In genomic region chr19:9498183-9498902, GRCh38 we compare ENCODE assay signal across 11 cellular contexts. TPM values are rescaled to one million over a fixed set of nuclear protein-coding genes. Genes with fewer than 3 reads are reported as not detected.
DNase-seq lines count a peak whose midpoint lies in the region; ATAC-seq and TF ChIP-seq lines count a peak whose summit lies in the region.
"Had no signal": no experiment of that assay in that cellular context is flagged by ENCODE, and none has a peak within 500 bp of the region (broad histone marks: within the 10 kb centered on the region; RNA-seq: fewer than 3 reads in every experiment).

Gene ZNF560 (minus strand): TSS chr19:9498616. CDS start chr19:9475313, 23,303 bp downstream.

- H3K9me3 ChIP-seq in breast epithelium (peaks cover 55 to 93% of the 10 kb centered on the region in 2 donors), OCI-LY7 (ENCODE audit: low read length) (peaks cover 7% of the 10 kb centered on the region; the same call in 1 of the 2 replicates)

- no peaks in the 10 kb centered on the region for H3K79me2 ChIP-seq in OCI-LY7 (ENCODE audit: insufficient read depth, low read depth, low read length)

- H3K4me1 ChIP-seq in breast epithelium (no peaks in the 10 kb centered on the region), OCI-LY7 (ENCODE audit: insufficient read depth, low read length, poor library complexity, severe bottlenecking) (no peaks in the 10 kb centered on the region)

- no peaks in the 10 kb centered on the region for H3K36me3 ChIP-seq in breast epithelium
- no peaks in the 10 kb centered on the region for H3K36me3 ChIP-seq in OCI-LY7 (ENCODE audit: insufficient read depth, low read length)

- no peak within 1 kb of the TSS for H3K27ac Mint-ChIP-seq in MCF 10A (ENCODE audit: low read depth, unreplicated experiment)
- H3K27ac Mint-ChIP-seq in stimulated activated naive CD8-positive, alpha-beta T cell treated with anti-CD3 and anti-CD28 coated beads, Interleukin-15, Interleukin-2, amounts not matched to agents 100 ng/mL and 50 ng/mL, for 24 hours = no peak within 1 kb of the TSS
- H3K27ac Mint-ChIP-seq in T-cell = no peak within 1 kb of the TSS

- H3K27me3 Mint-ChIP-seq in MCF 10A (ENCODE audit: insufficient read depth, unreplicated experiment) = no peaks in the 10 kb centered on the region
- H3K27me3 Mint-ChIP-seq in stimulated activated naive CD8-positive, alpha-beta T cell treated with anti-CD3 and anti-CD28 coated beads, Interleukin-15, Interleukin-2, amounts not matched to agents 100 ng/mL and 50 ng/mL, for 24 hours = peaks cover 12% of the 10 kb centered on the region
- H3K27me3 Mint-ChIP-seq in T-cell = peaks cover 2 to 3% of the 10 kb centered on the region in 2 donors

- DNase-seq in MCF 10A (ENCODE audit: unreplicated experiment) (no peak), breast epithelium (ENCODE audit: low spot score in 2 of 2) (no peak), SK-N-DZ (ENCODE audit: low spot score) (peak; percentile 83), fibroblast of gingiva (ENCODE audit: low read depth) (peak; percentile 30), NCI-H1436 treated with DMSO at 0.1 percent for 48 hours (lab: John Stamatoyannopoulos, UW) (no peak), OCI-LY7 (ENCODE audit: low spot score) (no peak), T-cell (no peak)
- DNase-seq: dermis blood vessel endothelial cell, midbrain had no signal

- H3K9me3 Mint-ChIP-seq in MCF 10A (ENCODE audit: unreplicated experiment) (peaks cover 19% of the 10 kb centered on the region), T-cell (peaks cover 10 to 45% (median 16%) of the 10 kb centered on the region in 3 donors)
- peaks cover 15% of the 10 kb centered on the region for H3K9me3 Mint-ChIP-seq in stimulated activated naive CD8-positive, alpha-beta T cell treated with anti-CD3 and anti-CD28 coated beads, Interleukin-15, Interleukin-2, amounts not matched to agents 100 ng/mL and 50 ng/mL, for 24 hours

- H2AFZ ChIP-seq in OCI-LY7 (ENCODE audit: low read length) = no peak within 1 kb of the TSS

- H3K36me3 Mint-ChIP-seq in MCF 10A (ENCODE audit: insufficient read depth, unreplicated experiment) (no peaks in the 10 kb centered on the region), T-cell (peaks cover 3% of the 10 kb centered on the region)
- peaks cover 26% of the 10 kb centered on the region for H3K36me3 Mint-ChIP-seq in stimulated activated naive CD8-positive, alpha-beta T cell treated with anti-CD3 and anti-CD28 coated beads, Interleukin-15, Interleukin-2, amounts not matched to agents 100 ng/mL and 50 ng/mL, for 24 hours (ENCODE audit: low read depth)

- TF ChIP-seq CTCF in MCF 10A (IDR thresholded peaks at IDR 0.05; ENCODE audit: unreplicated experiment) (peak; percentile 17), breast epithelium (IDR thresholded peaks at IDR 0.05) (no peak), OCI-LY7 (conservative IDR thresholded peaks at IDR 0.05; ENCODE audit: low read length) (no peak)

- H3K4me1 Mint-ChIP-seq in MCF 10A (ENCODE audit: insufficient read depth, unreplicated experiment) (no peaks in the 10 kb centered on the region), T-cell (peaks cover 0 to 6% (median 6%) of the 10 kb centered on the region in 3 donors)
- H3K4me1 Mint-ChIP-seq in stimulated activated naive CD8-positive, alpha-beta T cell treated with anti-CD3 and anti-CD28 coated beads, Interleukin-15, Interleukin-2, amounts not matched to agents 100 ng/mL and 50 ng/mL, for 24 hours (ENCODE audit: low read depth) = peaks cover 13% of the 10 kb centered on the region

- BruUV-seq in MCF 10A (replicated peaks; lab: Mats Ljungman, UMichigan) (no TSS peak), OCI-LY7 (replicated peaks; lab: Mats Ljungman, UMichigan) (no TSS peak)

- CTCF ChIA-PET in MCF 10A (lab: Yijun Ruan, JAX) = no interaction called here
- CTCF ChIA-PET in OCI-LY7 (lab: Charles Lee; ENCODE audit: unreplicated experiment) = no interaction called here
- CTCF ChIA-PET in T-cell (lab: Charles Lee) = no interaction called here

- no peak for ATAC-seq in T-cell (replicated peaks in 1 of 4)

- no peaks in the 10 kb centered on the region for H3K9me2 ChIP-seq in OCI-LY7 (ENCODE audit: insufficient read depth, low read length)

- intact Hi-C loops in MCF 10A (cut with micrococcal nuclease) (no loop called here), breast epithelium (cut with DNase I; ENCODE audit: low total_unique reads) (no loop called here), OCI-LY7 (cut with micrococcal nuclease; ENCODE audit: unreplicated experiment) (no loop called here)

- TF ChIP-seq POLR2A in breast epithelium (IDR thresholded peaks at IDR 0.05) = no peak

- H3K4me2 ChIP-seq in OCI-LY7 (ENCODE audit: low read length) = no peak within 1 kb of the TSS

- H4K20me1 ChIP-seq in OCI-LY7 (ENCODE audit: insufficient read depth, low read length) = no peaks in the 10 kb centered on the region

- no peaks in the 10 kb centered on the region for H3K27me3 ChIP-seq in breast epithelium

- no peak within 1 kb of the TSS for H3K4me3 Mint-ChIP-seq in MCF 10A (ENCODE audit: unreplicated experiment)
- H3K4me3 Mint-ChIP-seq in stimulated activated naive CD8-positive, alpha-beta T cell treated with anti-CD3 and anti-CD28 coated beads, Interleukin-15, Interleukin-2, amounts not matched to agents 100 ng/mL and 50 ng/mL, for 24 hours = peak within 1 kb of the TSS; percentile 67
- H3K4me3 Mint-ChIP-seq in T-cell = peak within 1 kb of the TSS in 1 of 3 donors; percentile 19

- POLR2A ChIA-PET in MCF 10A (lab: Yijun Ruan, JAX) (no interaction called here), OCI-LY7 (lab: Charles Lee) (no interaction called here), T-cell (lab: Charles Lee) (no interaction called here)

- H3K27ac ChIP-seq in breast epithelium (no peak within 1 kb of the TSS), OCI-LY7 (ENCODE audit: low read depth, low read length, poor library complexity, severe bottlenecking) (no peak within 1 kb of the TSS)

- no peak within 1 kb of the TSS for H3K4me3 ChIP-seq in breast epithelium
- H3K4me3 ChIP-seq in OCI-LY7 (ENCODE audit: low read depth, low read length, poor library complexity, severe bottlenecking) = no peak within 1 kb of the TSS

RNA-seq across cellular contexts. Expression of gene ZNF560, which starts in this region (rescaled TPM):
- total RNA-seq in MCF 10A (2022) (not detected in 2 replicates), breast epithelium (not detected), OCI-LY7 (2022) (not detected in 2 replicates), T-cell (not detected)
- polyA plus RNA-seq in SK-N-DZ (2014; cell fraction: cytosol; rRNA removed) = 6.0 TPM in 2 replicates
- polyA plus RNA-seq in SK-N-DZ (2014; cell fraction: nucleus; rRNA removed) = 6.2 and 10.0 TPM in 2 replicates
- total RNA-seq in OCI-LY7 (2014; rRNA removed; shearing (Covaris generic)) = not detected in 2 replicates
- total RNA-seq: LHCN-M2 had no signal

Comparison
In these comparisons a context has a peak if more than half of its experiments do, and no peak if none do; other contexts are left out.
1. DNase-seq: peak in SK-N-DZ (single experiment) and fibroblast of gingiva (single experiment); none in MCF 10A (single experiment), breast epithelium (0 of 2), NCI-H1436 treated with DMSO at 0.1 percent for 48 hours (single experiment), OCI-LY7 (single experiment) and T-cell (0 of 34).